Comparison of ENCODE assay signal across 20 cellular contexts in genomic region chr20:42754713-42755112, GRCh38.
DNase-seq lines count a peak whose midpoint lies in the region; ATAC-seq and TF ChIP-seq lines count a peak whose summit lies in the region.
"Had no signal": no experiment of that assay in that cellular context is flagged by ENCODE, and none has a peak within 500 bp of the region (broad histone marks: within the 10 kb centered on the region; RNA-seq: fewer than 3 reads in every experiment).

No MANE protein-coding gene starts in this region.

- H3K27ac ChIP-seq in left lung (no peak overlapping the region), prostate gland (no peak overlapping the region)
- H3K27ac ChIP-seq: 22Rv1, BLaER1 had no signal

- TF ChIP-seq CTCF in NB4 (IDR thresholded peaks at IDR 0.05; ENCODE audit: low read depth, low read length) (no peak), left lung (IDR thresholded peaks at IDR 0.05) (no peak), prostate gland (IDR thresholded peaks at IDR 0.05) (no peak)

- 43% methylated on average over 2 of the region's 2 CpGs for WGBS in prostate gland

- intact Hi-C loops in left lung (cut with DNase I) (no loop called here), prostate gland (cut with DNase I) (no loop called here)

- H3K4me1 ChIP-seq in left lung: no peaks in the 10 kb centered on the region
- no peaks in the 10 kb centered on the region for H3K4me1 ChIP-seq in prostate gland (replicated peaks)
- H3K4me1 ChIP-seq: BLaER1 had no signal

- H3K9me3 ChIP-seq in left lung (no peaks in the 10 kb centered on the region), prostate gland (no peaks in the 10 kb centered on the region)
- H3K9me3 ChIP-seq: BLaER1 had no signal

- ATAC-seq in left lung (peak; percentile 79), GM19035 (IDR thresholded peaks at IDR 0.05; ENCODE audit: unreplicated experiment) (no peak)

- DNase-seq in NCI-H345 (lab: John Stamatoyannopoulos, UW) (peak; percentile 23), NCI-H345 treated with DMSO at 0.1 percent for 48 hours (lab: John Stamatoyannopoulos, UW; ENCODE audit: unreplicated experiment) (no peak), NB4 (ENCODE audit: low read depth) (peak; percentile 8), left lung (peak in 1 of 2 donors; percentile 41), prostate gland (ENCODE audit: low spot score) (peak; percentile 28), HPDE6-E6E7 (ENCODE audit: extremely low spot score) (no peak)
- no peak for DNase-seq in activated CD8-positive, alpha-beta memory T cell treated with anti-CD3 and anti-CD28 coated beads for 24 hours
- DNase-seq: ACHN; CD4-positive, alpha-beta T cell; COR-L47; DMS79; Karpas-422; MV-4-11; NCI-H187; NCI-H524; NCI-H82; SHP77 had no signal

- TF ChIP-seq POLR2A in NB4 (IDR thresholded peaks at IDR 0.05; ENCODE audit: extremely low read depth, insufficient read length): no peak
- TF ChIP-seq POLR2A in prostate gland (IDR thresholded peaks at IDR 0.05): no peak

- H3K27me3 ChIP-seq in left lung: no peaks in the 10 kb centered on the region
- H3K27me3 ChIP-seq in prostate gland (replicated peaks; ENCODE audit: insufficient read depth): no peaks in the 10 kb centered on the region
- H3K27me3 ChIP-seq: BLaER1 had no signal

- no peak overlapping the region for H3K4me3 ChIP-seq in NB4 (ENCODE audit: low read depth, low read length)
- H3K4me3 ChIP-seq in left lung: no peak overlapping the region
- no peak overlapping the region for H3K4me3 ChIP-seq in prostate gland
- H3K4me3 ChIP-seq: BLaER1 had no signal

- H3K36me3 ChIP-seq in left lung (no peaks in the 10 kb centered on the region), prostate gland (no peaks in the 10 kb centered on the region)
- H3K36me3 ChIP-seq: BLaER1 had no signal

Comparison
In these comparisons a context has a peak if more than half of its experiments do, and no peak if none do; other contexts are left out.
1. DNase-seq: peak in NCI-H345 (single experiment), NB4 (single experiment) and prostate gland (single experiment); none in NCI-H345 treated with DMSO at 0.1 percent for 48 hours (single experiment), HPDE6-E6E7 (single experiment) and activated CD8-positive, alpha-beta memory T cell treated with anti-CD3 and anti-CD28 coated beads for 24 hours (single experiment).